In genomic region chr7:39105720-39106119, GRCh38 we compare ENCODE assay signal across 9 cellular contexts.
"Had no signal": no experiment of that assay in that cellular context is flagged by ENCODE, and none has a peak within 500 bp of the region (broad histone marks: within the 10 kb centered on the region; RNA-seq: fewer than 3 reads in every experiment).

No MANE protein-coding gene starts in this region.

- H3K9me3 Mint-ChIP-seq: GM23338, H9 had no signal

- H3K4me3 Mint-ChIP-seq: GM23338, H9, HFFc6 had no signal

- H3K27ac Mint-ChIP-seq: GM23338, H9, HFFc6 had no signal

- H2AFZ ChIP-seq: GM23248, GM23338 had no signal

- H3K27ac ChIP-seq: GM23248 had no signal

- H3K4me3 ChIP-seq: GM23248, GM23338, HAP-1 had no signal

- H3K36me3 ChIP-seq: HAP-1 had no signal

- H3K4me2 ChIP-seq: GM23338 had no signal

- H3K4me1 Mint-ChIP-seq: GM23338, H9 had no signal

- H3K4me1 ChIP-seq: HAP-1 had no signal

- ATAC-seq: GM23338, HCT116 had no signal

- H3K9me3 ChIP-seq: HAP-1 had no signal

- DNase-seq: GM23248, GOT3, H7, H9, HCEC 1CT, HFFc6 had no signal
